In genomic region chr14:88775532-88775931, GRCh38 we compare ENCODE assay signal across 18 cellular contexts. TPM values are rescaled to one million over a fixed set of nuclear protein-coding genes. Genes with fewer than 3 reads are reported as not detected.
DNase-seq lines count a peak whose midpoint lies in the region; ATAC-seq, FAIRE-seq and TF ChIP-seq lines count a peak whose summit lies in the region.
"Had no signal": no experiment of that assay in that cellular context is flagged by ENCODE, and none has a peak within 500 bp of the region (broad histone marks: within the 10 kb centered on the region; RNA-seq: fewer than 3 reads in every experiment).

No MANE protein-coding gene starts in this region.

- H3K4me2 ChIP-seq in mammary epithelial cell (ENCODE audit: insufficient read depth, low read depth, low read length) (no peak overlapping the region), keratinocyte (ENCODE audit: control insufficient read depth, extremely low read depth, insufficient read depth, low read depth, low read length) (peak overlapping the region; percentile 44)
- H3K4me2 ChIP-seq: BLaER1 had no signal

- H3K79me2 ChIP-seq in mammary epithelial cell (ENCODE audit: insufficient read depth, low read length), result no peaks in the 10 kb centered on the region
- no peaks in the 10 kb centered on the region for H3K79me2 ChIP-seq in keratinocyte (ENCODE audit: control insufficient read depth, insufficient read depth, low read length)

- H3K9me1 ChIP-seq in keratinocyte (ENCODE audit: control insufficient read depth, extremely low read depth, insufficient read depth, low read length), result no peaks in the 10 kb centered on the region

- WGBS in mammary epithelial cell (ENCODE audit: low coverage, missing lambda C conversion rate), result 31% methylated on average over 3 of the region's 3 CpGs

- in situ Hi-C loops in mammary epithelial cell (cut with MboI; ENCODE audit: low sequenced_read_pairs in 2 of 2), result no loop called here

- no peak for FAIRE-seq in keratinocyte (lab: Jason Lieb, UNC)
- FAIRE-seq: GM12878, GM18507 had no signal

- dilution Hi-C loops in mammary epithelial cell (cut with HindIII; ENCODE audit: low sequenced_read_pairs), result no loop called here
- dilution Hi-C loops in keratinocyte (cut with MboI; ENCODE audit: extremely low pct_ligation_motif_present, low sequenced_read_pairs), result no loop called here

- peak overlapping the region; percentile 38 for H2AFZ ChIP-seq in mammary epithelial cell (ENCODE audit: low read depth, low read length)
- H2AFZ ChIP-seq in keratinocyte (ENCODE audit: control insufficient read depth, low read length), result no peak overlapping the region

- intact Hi-C loops in mammary epithelial cell (cut with micrococcal nuclease), result loop anchor here (5.0 kb wide), 1 partner anchor 108 kb away; no protein-coding TSS in a partner anchor
- intact Hi-C loops in breast epithelium (cut with DNase I; ENCODE audit: low total_unique reads), result no loop called here

- H3K4me1 ChIP-seq in mammary epithelial cell (ENCODE audit: insufficient read depth, low read length) (peaks cover 13% of the 10 kb centered on the region), breast epithelium (no peaks in the 10 kb centered on the region), keratinocyte (ENCODE audit: control insufficient read depth, extremely low read depth, insufficient read depth, low read length) (peaks cover 16% of the 10 kb centered on the region)
- H3K4me1 ChIP-seq: BLaER1 had no signal

- H3K27me3 ChIP-seq in mammary epithelial cell (ENCODE audit: insufficient read depth, low read length) (no peaks in the 10 kb centered on the region), breast epithelium (no peaks in the 10 kb centered on the region), keratinocyte (ENCODE audit: control insufficient read depth, extremely low read depth, insufficient read depth, low read length) (no peaks in the 10 kb centered on the region)
- H3K27me3 ChIP-seq: BLaER1 had no signal

- no TSS peak for BruUV-seq in mammary epithelial cell (replicated peaks; lab: Mats Ljungman, UMichigan)

- H3K9ac ChIP-seq in mammary epithelial cell (ENCODE audit: insufficient read depth, low read length) (no peak overlapping the region), keratinocyte (ENCODE audit: control insufficient read depth, extremely low read depth, insufficient read depth, low read length) (no peak overlapping the region)
- H3K9ac ChIP-seq: BLaER1 had no signal

- H3K36me3 ChIP-seq in mammary epithelial cell (ENCODE audit: insufficient read depth, low read length) (no peaks in the 10 kb centered on the region), breast epithelium (no peaks in the 10 kb centered on the region), keratinocyte (ENCODE audit: control insufficient read depth in 2 of 2, extremely low read depth in 1 of 2, insufficient read depth in 2 of 2, low read length in 2 of 2) (no peaks in the 10 kb centered on the region)
- H3K36me3 ChIP-seq: BLaER1 had no signal

- no peaks in the 10 kb centered on the region for H4K20me1 ChIP-seq in mammary epithelial cell (ENCODE audit: insufficient read depth, low read length)
- no peaks in the 10 kb centered on the region for H4K20me1 ChIP-seq in keratinocyte (ENCODE audit: control insufficient read depth, extremely low read depth, insufficient read depth, low read length)
- H4K20me1 ChIP-seq: BLaER1 had no signal

- CTCF ChIA-PET in mammary epithelial cell (lab: Charles Lee; ENCODE audit: low non-redundant PET), result no interaction called here

- H3K4me3 ChIP-seq in mammary epithelial cell (replicated peaks in 1 of 3; ENCODE audit: insufficient read depth in 1 of 3, low read depth in 2 of 3, low read length in 3 of 3) (no peak overlapping the region), breast epithelium (no peak overlapping the region), epithelial cell of esophagus (ENCODE audit: low read length) (no peak overlapping the region), keratinocyte (ENCODE audit: control insufficient read depth in 2 of 3, extremely low read depth in 1 of 3, insufficient read depth in 2 of 3, low read depth in 1 of 3, low read length in 3 of 3) (no peak overlapping the region)
- H3K4me3 ChIP-seq: BLaER1, GM12878 had no signal

- no peak for TF ChIP-seq POLR2A in breast epithelium (IDR thresholded peaks at IDR 0.05)

- TF ChIP-seq CTCF in mammary epithelial cell (conservative IDR thresholded peaks at IDR 0.05 in 1 of 2, IDR thresholded peaks at IDR 0.05 in 1 of 2; ENCODE audit: extremely low read depth in 1 of 2, insufficient read depth in 1 of 2, low read depth in 1 of 2, low read length in 2 of 2) (no peak), breast epithelium (IDR thresholded peaks at IDR 0.05) (no peak), epithelial cell of esophagus (IDR thresholded peaks at IDR 0.05; ENCODE audit: insufficient read depth, low read depth, low read length, missing control alignments) (no peak), keratinocyte (optimal IDR thresholded peaks at IDR 0.05 in 1 of 3, IDR thresholded peaks at IDR 0.05 in 1 of 3, conservative IDR thresholded peaks at IDR 0.05 in 1 of 3; ENCODE audit: extremely low read depth in 1 of 3, insufficient read depth in 2 of 3, low read length in 3 of 3) (no peak)

- ATAC-seq in GM18909 (IDR thresholded peaks at IDR 0.05; ENCODE audit: poor library complexity, unreplicated experiment), result no peak
- ATAC-seq: GM12878 had no signal

- DNase-seq in mammary epithelial cell (peak; percentile 94), breast epithelium (ENCODE audit: low spot score in 2 of 2) (no peak), epithelial cell of esophagus (ENCODE audit: low read depth) (peak; percentile 90), keratinocyte (ENCODE audit: low read depth, low spot score) (peak; percentile 83), NCI-H748 (lab: John Stamatoyannopoulos, UW; ENCODE audit: unreplicated experiment) (no peak), NCI-H446 treated with DMSO at 0.1 percent for 48 hours (lab: John Stamatoyannopoulos, UW) (no peak)
- DNase-seq: 8988T; AML-193; Calu3; CD4-positive, CD25-positive, alpha-beta regulatory T cell; DMS 273 treated with DMSO at 0.1 percent for 48 hours; GOT3; H9 had no signal

- H3K27ac ChIP-seq in mammary epithelial cell (ENCODE audit: insufficient read depth, low read depth, low read length) (peak overlapping the region; percentile 2), breast epithelium (no peak overlapping the region), keratinocyte (ENCODE audit: control insufficient read depth, insufficient read depth, low read length) (peak overlapping the region; percentile 1)
- H3K27ac ChIP-seq: BLaER1 had no signal

- H3K9me3 ChIP-seq in mammary epithelial cell (replicated peaks; ENCODE audit: insufficient read depth, low read length), result no peaks in the 10 kb centered on the region
- H3K9me3 ChIP-seq in breast epithelium, result no peaks in the 10 kb centered on the region
- H3K9me3 ChIP-seq in keratinocyte (ENCODE audit: control insufficient read depth, low read depth, low read length), result no peaks in the 10 kb centered on the region
- H3K9me3 ChIP-seq: BLaER1 had no signal

RNA-seq across cellular contexts. Expression of gene EML5, which starts 17.2 kb away (rescaled TPM):
- total RNA-seq in mammary epithelial cell (1 to 10 TPM in 1 of 2 donors, under 1 TPM in 1; 0.33 to 2.7 TPM), breast epithelium (1 to 10 TPM in 2 of 3 donors, under 1 TPM in 1; 0.96 to 5.6 (median 4.3) TPM)
- polyA plus RNA-seq in mammary epithelial cell (0.69 TPM), keratinocyte (0.60 to 2.0 TPM (median 1.4 TPM) in 3 replicates)
- polyA minus RNA-seq in mammary epithelial cell (1.2 TPM), keratinocyte (0.89 to 5.4 TPM (median 1.3 TPM) in 3 replicates)
- 2.4 TPM for polyA plus RNA-seq in keratinocyte (2011; ENCODE audit: low read depth)
- 0.65 and 1.1 TPM in 2 replicates for polyA plus RNA-seq in keratinocyte (2011; cell fraction: cytosol; rRNA removed)
- 2.9 and 3.5 TPM in 2 replicates for polyA plus RNA-seq in keratinocyte (2011; cell fraction: nucleus; rRNA removed)
- polyA plus RNA-seq in keratinocyte (2012; ENCODE audit: low replicate concordance), result 1.0 and 2.0 TPM in 2 replicates
- 3.3 TPM for polyA minus RNA-seq in keratinocyte (2011; cell fraction: cytosol; rRNA and poly(A)+ RNA removed)
- polyA minus RNA-seq in keratinocyte (2011; cell fraction: nucleus; rRNA and poly(A)+ RNA removed), result 6.8 and 15.4 TPM in 2 replicates
- total RNA-seq: G401 had no signal

RNA-seq across cellular contexts. Expression of gene TTC8, which starts 48.9 kb away (rescaled TPM):
- 10 to 100 TPM; 29.9 to 37.0 TPM for total RNA-seq in mammary epithelial cell
- 30.0 TPM for polyA plus RNA-seq in mammary epithelial cell
- 21.8 TPM for polyA minus RNA-seq in mammary epithelial cell
- 10 to 100 TPM; 18.9 to 58.2 (median 44.6) TPM for total RNA-seq in breast epithelium
- 42.1 to 49.2 TPM (median 43.0 TPM) in 3 replicates for polyA plus RNA-seq in keratinocyte
- 13.1 TPM for polyA plus RNA-seq in keratinocyte (2011; ENCODE audit: low read depth)
- polyA plus RNA-seq in keratinocyte (2011; cell fraction: cytosol; rRNA removed), result 36.5 and 50.6 TPM in 2 replicates
- 67.2 and 81.9 TPM in 2 replicates for polyA plus RNA-seq in keratinocyte (2011; cell fraction: nucleus; rRNA removed)
- 10.3 and 23.5 TPM in 2 replicates for polyA plus RNA-seq in keratinocyte (2012; ENCODE audit: low replicate concordance)
- 13.1 to 24.4 TPM (median 24.0 TPM) in 3 replicates for polyA minus RNA-seq in keratinocyte
- polyA minus RNA-seq in keratinocyte (2011; cell fraction: cytosol; rRNA and poly(A)+ RNA removed), result 28.8 TPM
- 17.1 and 32.7 TPM in 2 replicates for polyA minus RNA-seq in keratinocyte (2011; cell fraction: nucleus; rRNA and poly(A)+ RNA removed)

Comparison
In these comparisons a context has a peak if more than half of its experiments do, and no peak if none do; other contexts are left out.
1. DNase-seq: peak in mammary epithelial cell (single experiment), epithelial cell of esophagus (single experiment) and keratinocyte (single experiment); none in breast epithelium (0 of 2), NCI-H748 (single experiment) and NCI-H446 treated with DMSO at 0.1 percent for 48 hours (single experiment).
2. H3K27ac ChIP-seq: peak in mammary epithelial cell (single experiment) and keratinocyte (single experiment); none in breast epithelium (0 of 2).